ENCODE assay signal across 1 cellular context in genomic region chr3:87135412-87135811, GRCh38.
TF ChIP-seq lines count a peak whose summit lies in the region.

No MANE protein-coding gene starts in this region.

TF ChIP-seq in HepG2, 621 proteins besides CTCF, POLR2A, EP300 and RAD21 (continued from another document):
- TF ChIP-seq ZNF280D (CRISPR knock-in tag; IDR thresholded peaks at IDR 0.05) = no peak
- TF ChIP-seq ELF1 (CRISPR knock-in tag; IDR thresholded peaks at IDR 0.05) = no peak
- TF ChIP-seq ZNF792 (CRISPR knock-in tag; IDR thresholded peaks at IDR 0.05) = no peak
- no peak for TF ChIP-seq MEF2D (CRISPR knock-in tag; IDR thresholded peaks at IDR 0.05)
- TF ChIP-seq GPBP1L1 (CRISPR knock-in tag; IDR thresholded peaks at IDR 0.05) = no peak
- no peak for TF ChIP-seq TAF1 (CRISPR knock-in tag; IDR thresholded peaks at IDR 0.05)
- no peak for TF ChIP-seq ZNF7 (CRISPR knock-in tag; IDR thresholded peaks at IDR 0.05)
- TF ChIP-seq TRIM22 (IDR thresholded peaks at IDR 0.05) = no peak
- TF ChIP-seq ZSCAN9 (CRISPR knock-in tag; IDR thresholded peaks at IDR 0.05; ENCODE audit: borderline replicate concordance) = no peak
- TF ChIP-seq NR1H2 (CRISPR knock-in tag; IDR thresholded peaks at IDR 0.05; ENCODE audit: borderline replicate concordance, low read depth) = no peak
- TF ChIP-seq NR2C2 (CRISPR knock-in tag; IDR thresholded peaks at IDR 0.05; ENCODE audit: borderline replicate concordance) = no peak
